ENCODE assay signal across 8 cellular contexts in the genomic region with DNA sequence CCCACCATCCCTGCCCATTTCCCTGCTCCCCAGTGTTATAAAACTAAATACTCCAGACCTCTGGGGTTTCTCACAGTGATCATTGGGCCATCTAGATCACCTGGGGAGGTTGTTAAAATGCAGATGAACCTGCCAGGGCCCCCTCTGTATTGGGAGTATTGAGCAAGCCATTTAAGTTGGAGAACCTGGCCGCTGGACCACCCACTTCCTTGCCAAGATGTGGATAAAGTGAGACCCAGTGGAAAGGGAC. TPM values are rescaled to one million over a fixed set of nuclear protein-coding genes. Genes with fewer than 3 reads are reported as not detected.
DNase-seq lines count a peak whose midpoint lies in the region; ATAC-seq and TF ChIP-seq lines count a peak whose summit lies in the region.

No MANE protein-coding gene starts in this region.

- no peaks in the 10 kb centered on the region for H3K9me3 ChIP-seq in mucosa of rectum (ENCODE audit: control insufficient read depth in 2 of 2, low read length in 2 of 2)

- DNase-seq in left cardiac atrium (peak; percentile 34), Right ventricle myocardium superior (no peak), choroid plexus epithelial cell (ENCODE audit: low read depth) (no peak), cerebellum (ENCODE audit: low spot score) (no peak), SHP77 treated with DMSO at 0.1 percent for 48 hours (lab: John Stamatoyannopoulos, UW) (no peak), SW 1271 (lab: John Stamatoyannopoulos, UW) (no peak)
- no peak for DNase-seq in stimulated activated CD4-positive, alpha-beta T cell treated with anti-CD3 and anti-CD28 coated beads, Interleukin-4, amount 100 ng/mL, for 1 hour

- peak overlapping the region; percentile 97 to 98 for H3K27ac ChIP-seq in mucosa of rectum (ENCODE audit: low read depth in 2 of 2, low read length in 2 of 2)

- H3K9ac ChIP-seq in mucosa of rectum (ENCODE audit: low read depth in 1 of 2, low read length in 2 of 2) = peak overlapping the region; percentile 97 to 98

- no peaks in the 10 kb centered on the region for H3K27me3 ChIP-seq in mucosa of rectum (ENCODE audit: control insufficient read depth in 2 of 2, insufficient read depth in 2 of 2, low read length in 2 of 2)

- ATAC-seq in left cardiac atrium (no peak), Right ventricle myocardium superior (ENCODE audit: poor library complexity) (no peak)

- intact Hi-C loops in left cardiac atrium (cut with DNase I) = no loop called here
- intact Hi-C loops in Right ventricle myocardium superior (cut with DNase I) = no loop called here

- peaks cover 44 to 61% of the 10 kb centered on the region in 2 donors for H3K4me1 ChIP-seq in mucosa of rectum (ENCODE audit: control insufficient read depth in 2 of 2, insufficient read depth in 2 of 2, low read length in 2 of 2)

- H3K4me3 ChIP-seq in choroid plexus epithelial cell (ENCODE audit: low read depth, low read length) (peak overlapping the region; percentile 95), mucosa of rectum (ENCODE audit: low read length in 2 of 2) (peak overlapping the region; percentile 78 to 95)

- TF ChIP-seq CTCF in choroid plexus epithelial cell (conservative IDR thresholded peaks at IDR 0.05; ENCODE audit: low read depth, low read length) = no peak

- H3K36me3 ChIP-seq in mucosa of rectum (ENCODE audit: control insufficient read depth in 2 of 2, insufficient read depth in 2 of 2, low read length in 2 of 2) = peaks cover 0 to 3% of the 10 kb centered on the region in 2 donors

RNA-seq across cellular contexts. Expression of gene ID1, which starts 1.5 kb away (rescaled TPM):
- total RNA-seq in left cardiac atrium = 100 to 1,000 TPM; 103 to 222 TPM
- total RNA-seq in Right ventricle myocardium superior = 89.5 TPM
- 73.1 TPM for total RNA-seq in cerebellum

RNA-seq across cellular contexts. Expression of gene COX4I2, which starts 31.1 kb away (rescaled TPM):
- total RNA-seq in left cardiac atrium (10 to 100 TPM; 11.4 to 12.6 TPM), Right ventricle myocardium superior (9.3 TPM), cerebellum (not detected)
